ENCODE assay signal across 7 cellular contexts in the genomic region with DNA sequence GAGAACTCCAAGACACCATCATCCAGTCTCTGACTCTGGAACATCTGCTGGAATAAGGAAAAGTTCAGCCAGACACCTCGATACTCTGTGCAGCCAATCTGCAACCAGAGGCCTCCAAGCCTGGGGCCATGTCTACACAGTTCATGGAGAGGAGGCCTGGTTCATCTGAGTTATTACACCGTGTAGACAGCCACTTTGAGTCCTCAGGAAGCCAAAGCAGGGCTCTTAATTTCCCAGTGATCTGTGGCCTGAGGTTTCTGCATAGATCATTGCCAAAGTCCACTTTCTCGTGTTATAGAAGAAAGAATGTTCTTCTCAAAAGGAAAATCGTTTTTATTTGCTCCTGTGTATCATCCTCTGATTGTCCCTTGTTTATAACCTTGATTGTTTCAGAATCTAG. TPM values are rescaled to one million over a fixed set of nuclear protein-coding genes. Genes with fewer than 3 reads are reported as not detected.
"Had no signal": no experiment of that assay in that cellular context is flagged by ENCODE, and none has a peak within 500 bp of the region (broad histone marks: within the 10 kb centered on the region; RNA-seq: fewer than 3 reads in every experiment).

No MANE protein-coding gene starts in this region.

- H3K27ac Mint-ChIP-seq: GM23338, H9 had no signal

- ATAC-seq: GM23338, K562 had no signal

- H3K4me3 Mint-ChIP-seq: GM23338, H9 had no signal

- H3K4me1 Mint-ChIP-seq: GM23338, H9 had no signal

- H3K9me3 Mint-ChIP-seq: GM23338, H9 had no signal

- DNase-seq: H9, HCEC 1CT, IMR-90 had no signal

RNA-seq across cellular contexts. Expression of a gene that starts 30.8 kb away (rescaled TPM):
- total RNA-seq: GM23338, H1, H9, HT-29, IMR-90 had no signal
